Comparison of ENCODE assay signal across 1 cellular context in the genomic region with DNA sequence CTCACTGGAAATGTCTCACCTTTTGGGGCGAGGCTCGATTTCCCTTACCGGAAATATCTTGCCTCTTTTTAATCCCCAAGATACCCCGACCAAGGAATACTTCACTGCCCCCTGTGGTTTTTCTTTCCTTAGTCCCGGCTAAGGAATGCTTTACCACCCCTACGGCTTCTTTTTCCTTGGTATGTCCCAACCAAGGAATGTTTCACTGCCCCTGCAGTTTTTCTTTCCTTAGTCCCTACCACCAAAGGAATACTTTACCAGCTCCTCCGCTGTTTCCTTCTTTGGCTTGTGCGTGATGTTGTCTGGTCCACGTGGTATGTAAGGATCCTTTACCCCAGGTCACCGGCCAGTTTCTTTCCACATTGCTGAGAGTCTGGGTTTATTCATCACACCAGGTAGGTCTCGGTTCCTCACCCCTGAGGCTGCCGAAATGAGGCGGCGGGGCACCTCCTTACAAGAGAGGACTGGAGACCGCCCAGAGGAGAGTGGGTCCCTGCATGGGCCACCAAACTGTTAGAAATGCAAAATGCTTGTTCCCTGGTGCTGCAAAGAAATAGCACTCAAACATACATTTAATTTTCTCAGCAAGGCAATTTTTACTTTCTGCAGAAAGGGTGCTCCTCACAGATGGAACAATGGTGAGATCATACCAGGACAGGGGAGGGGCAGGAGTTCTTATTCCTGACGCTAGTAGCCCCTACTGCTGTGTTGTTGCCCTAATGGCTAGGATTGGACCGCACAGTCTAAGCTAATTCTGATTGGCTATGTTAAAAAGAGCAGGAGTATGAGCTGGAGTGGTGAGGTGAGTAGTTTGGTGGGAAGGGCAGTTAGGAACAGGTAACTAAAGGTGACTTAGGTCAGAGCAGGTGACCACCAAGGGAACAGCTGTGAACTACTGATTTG.
A peak's percentile ranks its signal among the peaks of the same experiment; 100 is the strongest.
TF ChIP-seq lines count a peak whose summit lies in the region.

No MANE protein-coding gene starts in this region.

TF ChIP-seq in H1, 55 proteins besides CTCF, POLR2A, EP300 and RAD21:
- TF ChIP-seq RNF2 (IDR thresholded peaks at IDR 0.05; ENCODE audit: borderline replicate concordance, low read depth, low read length, missing control alignments, poor library complexity, severe bottlenecking) (no peak), USF2 (IDR thresholded peaks at IDR 0.05; ENCODE audit: low read length) (no peak), JUN (IDR thresholded peaks at IDR 0.05; ENCODE audit: low read depth, low read length) (no peak; the same call in 1 of the 2 replicates), NANOG (IDR thresholded peaks at IDR 0.05; ENCODE audit: insufficient read depth, low read depth, low read length, poor library complexity, severe bottlenecking) (no peak), GTF2F1 (IDR thresholded peaks at IDR 0.05; ENCODE audit: borderline replicate concordance, low read depth, low read length) (no peak), KDM5A (IDR thresholded peaks at IDR 0.05; ENCODE audit: low read length) (no peak), SP4 (IDR thresholded peaks at IDR 0.05; ENCODE audit: low read length) (peak; percentile 55; the same call in 1 of the 2 replicates), SIX5 (IDR thresholded peaks at IDR 0.05; ENCODE audit: low read depth, low read length) (peak; percentile 25; the same call in 1 of the 2 replicates), ZNF274 (IDR thresholded peaks at IDR 0.05; ENCODE audit: borderline replicate concordance, extremely low read depth, low read length) (no peak), SP2 (IDR thresholded peaks at IDR 0.05; ENCODE audit: low read length) (no peak), CHD1 (IDR thresholded peaks at IDR 0.05; ENCODE audit: low read depth, low read length) (no peak; the same call in 1 of the 2 replicates), CREB1 (IDR thresholded peaks at IDR 0.05) (no peak; the same call in 1 of the 2 replicates), TAF7 (optimal IDR thresholded peaks at IDR 0.05; ENCODE audit: borderline replicate concordance, low read depth, low read length) (peak; percentile 86), NRF1 (IDR thresholded peaks at IDR 0.05; ENCODE audit: low read depth, low read length) (no peak), TBP (IDR thresholded peaks at IDR 0.05; ENCODE audit: low read depth, low read length) (peak; percentile 89), MAFK (IDR thresholded peaks at IDR 0.05; ENCODE audit: low read depth, low read length) (no peak), CBX5 (IDR thresholded peaks at IDR 0.05; ENCODE audit: low read depth, low read length) (no peak), BRCA1 (IDR thresholded peaks at IDR 0.05; ENCODE audit: low read depth, low read length) (no peak), RBBP5 (IDR thresholded peaks at IDR 0.05; ENCODE audit: borderline replicate concordance, low read depth, low read length) (0 out of 2 replicates have a peak, but pooled peaks have one; percentile 31), SAP30 (IDR thresholded peaks at IDR 0.05; ENCODE audit: insufficient read depth, insufficient replicate concordance, low read length) (no peak), TCF12 (IDR thresholded peaks at IDR 0.05; ENCODE audit: low read depth, low read length) (no peak), ATF2 (IDR thresholded peaks at IDR 0.05; ENCODE audit: low read length) (peak; percentile 78; the same call in 1 of the 2 replicates), POLR2AphosphoS5 (IDR thresholded peaks at IDR 0.05; ENCODE audit: low read depth, low read length) (peak; percentile 86), HDAC6 (IDR thresholded peaks at IDR 0.05; ENCODE audit: low read depth, low read length) (no peak), GABPA (IDR thresholded peaks at IDR 0.05; ENCODE audit: borderline replicate concordance, insufficient read depth, low read length) (no peak), KDM4A (IDR thresholded peaks at IDR 0.05; ENCODE audit: low read depth, low read length, severe bottlenecking) (no peak), SIN3A (conservative IDR thresholded peaks at IDR 0.05 in 1 of 2, IDR thresholded peaks at IDR 0.05 in 1 of 2; ENCODE audit: low read depth in 1 of 2, low read length in 2 of 2) (peak in 1 of 2 experiments; percentile 50; a peak in 2 of 4 replicates), BACH1 (IDR thresholded peaks at IDR 0.05; ENCODE audit: low read length) (no peak), CEBPB (IDR thresholded peaks at IDR 0.05; ENCODE audit: low read depth, low read length) (no peak), KDM1A (IDR thresholded peaks at IDR 0.05; ENCODE audit: borderline replicate concordance, low read length) (no peak), TAF1 (IDR thresholded peaks at IDR 0.05; ENCODE audit: low read depth, low read length) (peak; percentile 87), TEAD4 (IDR thresholded peaks at IDR 0.05; ENCODE audit: low read depth, low read length) (peak; percentile 94), YY1 (IDR thresholded peaks at IDR 0.05; ENCODE audit: low read depth, low read length) (no peak), CBX8 (IDR thresholded peaks at IDR 0.05; ENCODE audit: borderline replicate concordance, low read depth, low read length) (no peak), EZH2 (IDR thresholded peaks at IDR 0.05; ENCODE audit: low read depth, low read length, severe bottlenecking) (no peak), FOSL1 (IDR thresholded peaks at IDR 0.05; ENCODE audit: insufficient read depth, low read depth, low read length) (no peak), RXRA (IDR thresholded peaks at IDR 0.05; ENCODE audit: insufficient read depth, low read depth, low read length) (no peak), HDAC2 (IDR thresholded peaks at IDR 0.05; ENCODE audit: borderline replicate concordance in 1 of 2, low read depth in 2 of 2, low read length in 2 of 2) (no peak), SUZ12 (IDR thresholded peaks at IDR 0.05; ENCODE audit: low read length) (no peak), ASH2L (IDR thresholded peaks at IDR 0.05; ENCODE audit: low read length) (no peak), BCL11A (IDR thresholded peaks at IDR 0.05; ENCODE audit: low read depth in 2 of 2, low read length in 2 of 2) (no peak), EGR1 (IDR thresholded peaks at IDR 0.05; ENCODE audit: borderline replicate concordance, low read depth, low read length) (no peak), SIRT6 (IDR thresholded peaks at IDR 0.05; ENCODE audit: low read length) (no peak), SRF (IDR thresholded peaks at IDR 0.05; ENCODE audit: low read depth, low read length) (peak; percentile 56; the same call in 1 of the 2 replicates), POU5F1 (IDR thresholded peaks at IDR 0.05; ENCODE audit: low read depth, low read length) (no peak), PHF8 (conservative IDR thresholded peaks at IDR 0.05; ENCODE audit: low read depth, low read length) (peak; percentile 77), CTBP2 (IDR thresholded peaks at IDR 0.05; ENCODE audit: borderline replicate concordance, insufficient read depth, insufficient read length, low read length) (no peak), JUND (IDR thresholded peaks at IDR 0.05; ENCODE audit: low read length) (peak; percentile 87), CHD2 (IDR thresholded peaks at IDR 0.05; ENCODE audit: low read length) (no peak), SP1 (IDR thresholded peaks at IDR 0.05; ENCODE audit: low read depth, low read length) (peak; percentile 71), RFX5 (IDR thresholded peaks at IDR 0.05; ENCODE audit: borderline replicate concordance, low read depth, low read length) (no peak)
- TF ChIP-seq, protein P1, sequence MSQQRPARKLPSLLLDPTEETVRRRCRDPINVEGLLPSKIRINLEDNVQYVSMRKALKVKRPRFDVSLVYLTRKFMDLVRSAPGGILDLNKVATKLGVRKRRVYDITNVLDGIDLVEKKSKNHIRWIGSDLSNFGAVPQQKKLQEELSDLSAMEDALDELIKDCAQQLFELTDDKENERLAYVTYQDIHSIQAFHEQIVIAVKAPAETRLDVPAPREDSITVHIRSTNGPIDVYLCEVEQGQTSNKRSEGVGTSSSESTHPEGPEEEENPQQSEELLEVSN (IDR thresholded peaks at IDR 0.05), result peak; percentile 37
- TF ChIP-seq, protein P2, sequence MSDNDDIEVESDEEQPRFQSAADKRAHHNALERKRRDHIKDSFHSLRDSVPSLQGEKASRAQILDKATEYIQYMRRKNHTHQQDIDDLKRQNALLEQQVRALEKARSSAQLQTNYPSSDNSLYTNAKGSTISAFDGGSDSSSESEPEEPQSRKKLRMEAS (IDR thresholded peaks at IDR 0.05), result peak; percentile 78
- TF ChIP-seq, protein P3, sequence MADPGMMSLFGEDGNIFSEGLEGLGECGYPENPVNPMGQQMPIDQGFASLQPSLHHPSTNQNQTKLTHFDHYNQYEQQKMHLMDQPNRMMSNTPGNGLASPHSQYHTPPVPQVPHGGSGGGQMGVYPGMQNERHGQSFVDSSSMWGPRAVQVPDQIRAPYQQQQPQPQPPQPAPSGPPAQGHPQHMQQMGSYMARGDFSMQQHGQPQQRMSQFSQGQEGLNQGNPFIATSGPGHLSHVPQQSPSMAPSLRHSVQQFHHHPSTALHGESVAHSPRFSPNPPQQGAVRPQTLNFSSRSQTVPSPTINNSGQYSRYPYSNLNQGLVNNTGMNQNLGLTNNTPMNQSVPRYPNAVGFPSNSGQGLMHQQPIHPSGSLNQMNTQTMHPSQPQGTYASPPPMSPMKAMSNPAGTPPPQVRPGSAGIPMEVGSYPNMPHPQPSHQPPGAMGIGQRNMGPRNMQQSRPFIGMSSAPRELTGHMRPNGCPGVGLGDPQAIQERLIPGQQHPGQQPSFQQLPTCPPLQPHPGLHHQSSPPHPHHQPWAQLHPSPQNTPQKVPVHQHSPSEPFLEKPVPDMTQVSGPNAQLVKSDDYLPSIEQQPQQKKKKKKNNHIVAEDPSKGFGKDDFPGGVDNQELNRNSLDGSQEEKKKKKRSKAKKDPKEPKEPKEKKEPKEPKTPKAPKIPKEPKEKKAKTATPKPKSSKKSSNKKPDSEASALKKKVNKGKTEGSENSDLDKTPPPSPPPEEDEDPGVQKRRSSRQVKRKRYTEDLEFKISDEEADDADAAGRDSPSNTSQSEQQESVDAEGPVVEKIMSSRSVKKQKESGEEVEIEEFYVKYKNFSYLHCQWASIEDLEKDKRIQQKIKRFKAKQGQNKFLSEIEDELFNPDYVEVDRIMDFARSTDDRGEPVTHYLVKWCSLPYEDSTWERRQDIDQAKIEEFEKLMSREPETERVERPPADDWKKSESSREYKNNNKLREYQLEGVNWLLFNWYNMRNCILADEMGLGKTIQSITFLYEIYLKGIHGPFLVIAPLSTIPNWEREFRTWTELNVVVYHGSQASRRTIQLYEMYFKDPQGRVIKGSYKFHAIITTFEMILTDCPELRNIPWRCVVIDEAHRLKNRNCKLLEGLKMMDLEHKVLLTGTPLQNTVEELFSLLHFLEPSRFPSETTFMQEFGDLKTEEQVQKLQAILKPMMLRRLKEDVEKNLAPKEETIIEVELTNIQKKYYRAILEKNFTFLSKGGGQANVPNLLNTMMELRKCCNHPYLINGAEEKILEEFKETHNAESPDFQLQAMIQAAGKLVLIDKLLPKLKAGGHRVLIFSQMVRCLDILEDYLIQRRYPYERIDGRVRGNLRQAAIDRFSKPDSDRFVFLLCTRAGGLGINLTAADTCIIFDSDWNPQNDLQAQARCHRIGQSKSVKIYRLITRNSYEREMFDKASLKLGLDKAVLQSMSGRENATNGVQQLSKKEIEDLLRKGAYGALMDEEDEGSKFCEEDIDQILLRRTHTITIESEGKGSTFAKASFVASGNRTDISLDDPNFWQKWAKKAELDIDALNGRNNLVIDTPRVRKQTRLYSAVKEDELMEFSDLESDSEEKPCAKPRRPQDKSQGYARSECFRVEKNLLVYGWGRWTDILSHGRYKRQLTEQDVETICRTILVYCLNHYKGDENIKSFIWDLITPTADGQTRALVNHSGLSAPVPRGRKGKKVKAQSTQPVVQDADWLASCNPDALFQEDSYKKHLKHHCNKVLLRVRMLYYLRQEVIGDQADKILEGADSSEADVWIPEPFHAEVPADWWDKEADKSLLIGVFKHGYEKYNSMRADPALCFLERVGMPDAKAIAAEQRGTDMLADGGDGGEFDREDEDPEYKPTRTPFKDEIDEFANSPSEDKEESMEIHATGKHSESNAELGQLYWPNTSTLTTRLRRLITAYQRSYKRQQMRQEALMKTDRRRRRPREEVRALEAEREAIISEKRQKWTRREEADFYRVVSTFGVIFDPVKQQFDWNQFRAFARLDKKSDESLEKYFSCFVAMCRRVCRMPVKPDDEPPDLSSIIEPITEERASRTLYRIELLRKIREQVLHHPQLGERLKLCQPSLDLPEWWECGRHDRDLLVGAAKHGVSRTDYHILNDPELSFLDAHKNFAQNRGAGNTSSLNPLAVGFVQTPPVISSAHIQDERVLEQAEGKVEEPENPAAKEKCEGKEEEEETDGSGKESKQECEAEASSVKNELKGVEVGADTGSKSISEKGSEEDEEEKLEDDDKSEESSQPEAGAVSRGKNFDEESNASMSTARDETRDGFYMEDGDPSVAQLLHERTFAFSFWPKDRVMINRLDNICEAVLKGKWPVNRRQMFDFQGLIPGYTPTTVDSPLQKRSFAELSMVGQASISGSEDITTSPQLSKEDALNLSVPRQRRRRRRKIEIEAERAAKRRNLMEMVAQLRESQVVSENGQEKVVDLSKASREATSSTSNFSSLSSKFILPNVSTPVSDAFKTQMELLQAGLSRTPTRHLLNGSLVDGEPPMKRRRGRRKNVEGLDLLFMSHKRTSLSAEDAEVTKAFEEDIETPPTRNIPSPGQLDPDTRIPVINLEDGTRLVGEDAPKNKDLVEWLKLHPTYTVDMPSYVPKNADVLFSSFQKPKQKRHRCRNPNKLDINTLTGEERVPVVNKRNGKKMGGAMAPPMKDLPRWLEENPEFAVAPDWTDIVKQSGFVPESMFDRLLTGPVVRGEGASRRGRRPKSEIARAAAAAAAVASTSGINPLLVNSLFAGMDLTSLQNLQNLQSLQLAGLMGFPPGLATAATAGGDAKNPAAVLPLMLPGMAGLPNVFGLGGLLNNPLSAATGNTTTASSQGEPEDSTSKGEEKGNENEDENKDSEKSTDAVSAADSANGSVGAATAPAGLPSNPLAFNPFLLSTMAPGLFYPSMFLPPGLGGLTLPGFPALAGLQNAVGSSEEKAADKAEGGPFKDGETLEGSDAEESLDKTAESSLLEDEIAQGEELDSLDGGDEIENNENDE (IDR thresholded peaks at IDR 0.05; ENCODE audit: insufficient replicate concordance, low read length), result no peak
- TF ChIP-seq, protein P4, sequence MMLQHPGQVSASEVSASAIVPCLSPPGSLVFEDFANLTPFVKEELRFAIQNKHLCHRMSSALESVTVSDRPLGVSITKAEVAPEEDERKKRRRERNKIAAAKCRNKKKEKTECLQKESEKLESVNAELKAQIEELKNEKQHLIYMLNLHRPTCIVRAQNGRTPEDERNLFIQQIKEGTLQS (IDR thresholded peaks at IDR 0.05; ENCODE audit: insufficient read depth, low read depth, low read length), result no peak
TF ChIP-seq in H1: peak in this region for 16.
